In genomic region chr11:85704967-85705366, GRCh38 we compare ENCODE assay signal across 1 cellular context.
TF ChIP-seq lines count a peak whose summit lies in the region.

No MANE protein-coding gene starts in this region.

TF ChIP-seq in IMR-90, 13 proteins besides CTCF, POLR2A, EP300 and RAD21 (continued from another document):
- TF ChIP-seq, protein P1, sequence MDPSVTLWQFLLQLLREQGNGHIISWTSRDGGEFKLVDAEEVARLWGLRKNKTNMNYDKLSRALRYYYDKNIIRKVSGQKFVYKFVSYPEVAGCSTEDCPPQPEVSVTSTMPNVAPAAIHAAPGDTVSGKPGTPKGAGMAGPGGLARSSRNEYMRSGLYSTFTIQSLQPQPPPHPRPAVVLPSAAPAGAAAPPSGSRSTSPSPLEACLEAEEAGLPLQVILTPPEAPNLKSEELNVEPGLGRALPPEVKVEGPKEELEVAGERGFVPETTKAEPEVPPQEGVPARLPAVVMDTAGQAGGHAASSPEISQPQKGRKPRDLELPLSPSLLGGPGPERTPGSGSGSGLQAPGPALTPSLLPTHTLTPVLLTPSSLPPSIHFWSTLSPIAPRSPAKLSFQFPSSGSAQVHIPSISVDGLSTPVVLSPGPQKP (IDR thresholded peaks at IDR 0.05; ENCODE audit: borderline replicate concordance, low read depth, low read length) = no peak
- TF ChIP-seq NFE2L2 (IDR thresholded peaks at IDR 0.05; ENCODE audit: low read depth, low read length) = no peak; the same call in 1 of the 2 replicates
- no peak for TF ChIP-seq RCOR1 (IDR thresholded peaks at IDR 0.05; ENCODE audit: insufficient replicate concordance, low read length)
- no peak for TF ChIP-seq MAZ (IDR thresholded peaks at IDR 0.05; ENCODE audit: borderline replicate concordance, low read depth, low read length)
- peak; percentile 68; the same call in 1 of the 2 replicates for TF ChIP-seq MAFK (IDR thresholded peaks at IDR 0.05; ENCODE audit: low read depth, low read length)
TF ChIP-seq in IMR-90: peak in this region for 1.
